In genomic region chr3:196975349-196975748, GRCh38 we compare ENCODE assay signal across 20 cellular contexts.
"Had no signal": no experiment of that assay in that cellular context is flagged by ENCODE, and none has a peak within 500 bp of the region (broad histone marks: within the 10 kb centered on the region; RNA-seq: fewer than 3 reads in every experiment).

No MANE protein-coding gene starts in this region.

- H2AFZ ChIP-seq: hepatocyte had no signal

- DNase-seq: effector CD4-positive, alpha-beta T cell; endodermal cell; foreskin melanocyte; head of caudate nucleus; left colon; mesendoderm; naive thymus-derived CD4-positive, alpha-beta T cell; psoas muscle; retina; stimulated activated CD4-positive, alpha-beta T cell treated with anti-CD3 and anti-CD28 coated beads, Interleukin-15, amount 100 ng/mL, for 24 hours; stimulated activated CD4-positive, alpha-beta T cell treated with anti-CD3 and anti-CD28 coated beads, Interleukin-1b, Interleukin-23, amount 100 ng/mL, for 48 hours; stimulated activated CD4-positive, alpha-beta T cell treated with anti-CD3 and anti-CD28 coated beads, Interleukin-4, amount 100 ng/mL, for 4 hours; stimulated activated naive CD4-positive, alpha-beta T cell; thyroid gland had no signal

- H3K27ac ChIP-seq: coronary artery, hepatocyte, neutrophil, psoas muscle, spleen, thyroid gland had no signal

- H3K27ac Mint-ChIP-seq: endodermal cell; naive thymus-derived CD4-positive, alpha-beta T cell; type B pancreatic cell had no signal

- H3K36me3 ChIP-seq: neutrophil, spleen, thyroid gland had no signal

- H3K9me3 Mint-ChIP-seq: naive thymus-derived CD4-positive, alpha-beta T cell; type B pancreatic cell had no signal

- H3K4me1 Mint-ChIP-seq: endodermal cell had no signal

- ATAC-seq: left colon; naive thymus-derived CD4-positive, alpha-beta T cell; psoas muscle; sciatic nerve had no signal

- H3K36me3 Mint-ChIP-seq: naive thymus-derived CD4-positive, alpha-beta T cell; type B pancreatic cell had no signal

- H3K4me3 Mint-ChIP-seq: endodermal cell; naive thymus-derived CD4-positive, alpha-beta T cell; type B pancreatic cell had no signal

- H3K4me1 ChIP-seq: psoas muscle had no signal

- H3K4me3 ChIP-seq: coronary artery, hepatocyte, psoas muscle, spleen, thyroid gland had no signal

- H3K4me2 ChIP-seq: hepatocyte had no signal

- H3K27me3 ChIP-seq: hepatocyte, thyroid gland had no signal

- H3K9me3 ChIP-seq: neutrophil, psoas muscle, spleen, thyroid gland had no signal
